Comparison of ENCODE assay signal across 1 cellular context in genomic region chr16:56824335-56824734, GRCh38.
TF ChIP-seq lines count a peak whose summit lies in the region.

No MANE protein-coding gene starts in this region.

TF ChIP-seq in HepG2, 621 proteins besides CTCF, POLR2A, EP300 and RAD21:
- TF ChIP-seq AFF4 (CRISPR knock-in tag; IDR thresholded peaks at IDR 0.05) (no peak), ARID3A (IDR thresholded peaks at IDR 0.05; ENCODE audit: low read depth, low read length) (0 out of 2 replicates have a peak, but pooled peaks have one; percentile 10), PATZ1 (CRISPR knock-in tag; IDR thresholded peaks at IDR 0.05) (peak; percentile 48; the same call in 1 of the 2 replicates), HOXA3 (CRISPR knock-in tag; IDR thresholded peaks at IDR 0.05) (no peak), RXRB (CRISPR knock-in tag; IDR thresholded peaks at IDR 0.05; ENCODE audit: borderline replicate concordance) (no peak), TFE3 (CRISPR knock-in tag; IDR thresholded peaks at IDR 0.05) (no peak), ZNF614 (CRISPR knock-in tag; IDR thresholded peaks at IDR 0.05; ENCODE audit: borderline replicate concordance) (no peak), ZNF383 (CRISPR knock-in tag; IDR thresholded peaks at IDR 0.05; ENCODE audit: borderline replicate concordance) (no peak), SMC3 (IDR thresholded peaks at IDR 0.05; ENCODE audit: low read length) (peak; percentile 32; the same call in 1 of the 2 replicates), SIX4 (CRISPR knock-in tag; IDR thresholded peaks at IDR 0.05) (no peak), STAG1 (CRISPR knock-in tag; IDR thresholded peaks at IDR 0.05) (peak; percentile 53), ZNF432 (CRISPR knock-in tag; IDR thresholded peaks at IDR 0.05; ENCODE audit: borderline replicate concordance) (no peak)
